In the genomic region with DNA sequence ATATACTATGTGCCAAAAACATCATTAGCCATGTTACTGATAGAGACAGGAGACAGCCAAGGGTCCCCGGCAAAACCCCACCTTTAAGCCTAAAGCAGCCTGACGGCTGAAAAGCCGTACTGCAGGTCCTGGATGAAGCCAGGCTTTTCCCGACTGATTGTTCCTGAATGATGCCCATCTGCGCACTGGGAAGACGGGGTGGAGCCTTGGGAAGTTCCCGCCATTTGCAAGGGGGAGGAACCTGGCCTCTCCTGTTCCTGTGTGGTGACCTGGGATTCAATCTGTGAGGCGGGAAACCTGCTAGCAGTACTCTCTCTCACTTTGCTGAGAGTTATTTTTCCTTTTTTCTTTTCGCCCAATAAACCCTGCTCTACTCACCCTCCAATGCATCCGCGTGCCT, we compare ENCODE assay signal across 24 cellular contexts.
"Had no signal": no experiment of that assay in that cellular context is flagged by ENCODE, and none has a peak within 500 bp of the region (broad histone marks: within the 10 kb centered on the region; RNA-seq: fewer than 3 reads in every experiment).

No MANE protein-coding gene starts in this region.

- DNase-seq: hippocampal formation; islet precursor cell; left ventricle myocardium inferior; midbrain; mucosa of descending colon; naive thymus-derived CD4-positive, alpha-beta T cell; ovary; right lobe of liver; stimulated activated CD4-positive, alpha-beta T cell treated with anti-CD3 and anti-CD28 coated beads, Interleukin-12 subunit alpha, Interleukin-12 subunit beta, amount 100 ng/mL, for 4 hours; stimulated activated CD4-positive, alpha-beta T cell treated with anti-CD3 and anti-CD28 coated beads, Interleukin-15, amount 100 ng/mL, for 24 hours; stimulated activated CD4-positive, alpha-beta T cell treated with anti-CD3 and anti-CD28 coated beads, Interleukin-2, amount 100 ng/mL, for 24 hours; stimulated activated CD4-positive, alpha-beta T cell treated with anti-CD3 and anti-CD28 coated beads, Interleukin-4, amount 100 ng/mL, for 1 hour; stimulated activated naive B cell treated with anti-CD40 and anti-IgM and Interleukin-4, amounts not matched to agents 10 μg/mL and 1 μg/mL and 100 μg/mL, for 72 hours; stimulated activated naive CD8-positive, alpha-beta T cell treated with anti-CD3 and anti-CD28 coated beads, Interleukin-15, Interleukin-2, amounts not matched to agents 100 U/mL and 50 U/mL, for 24 hours; stomach; testis; thyroid gland; transverse colon; upper lobe of left lung had no signal

- ATAC-seq: mucosa of descending colon; naive thymus-derived CD4-positive, alpha-beta T cell; natural killer cell treated with Interleukin-12 subunit alpha and Interleukin-12 subunit beta and Interleukin-15 and Interleukin-18, amount 100 ng/mL, for 72 hours; right lobe of liver; stimulated activated naive B cell treated with anti-CD40 and anti-IgM and Interleukin-4, amounts not matched to agents 10 μg/mL and 1 μg/mL and 100 μg/mL, for 72 hours; stimulated activated naive CD8-positive, alpha-beta T cell treated with anti-CD3 and anti-CD28 coated beads, Interleukin-15, Interleukin-2, amounts not matched to agents 100 U/mL and 50 U/mL, for 24 hours had no signal

- H3K27me3 ChIP-seq: ovary, right atrium auricular region, right lobe of liver, stomach, testis, thyroid gland, transverse colon, upper lobe of left lung, vagina had no signal

- H3K36me3 ChIP-seq: left ventricle myocardium inferior, ovary, right atrium auricular region, right lobe of liver, stomach, thyroid gland, transverse colon, upper lobe of left lung, vagina had no signal

- H3K9me3 ChIP-seq: left ventricle myocardium inferior, mucosa of descending colon, ovary, right atrium auricular region, right lobe of liver, stomach, testis, thyroid gland, transverse colon, upper lobe of left lung, vagina had no signal

- H3K27ac ChIP-seq: left ventricle myocardium inferior, ovary, right atrium auricular region, right lobe of liver, skin epidermis, stomach, testis, thyroid gland, transverse colon, upper lobe of left lung, vagina had no signal

- H3K4me3 ChIP-seq: left ventricle myocardium inferior, lung, mucosa of descending colon, ovary, right atrium auricular region, right lobe of liver, skin epidermis, stomach, testis, thyroid gland, transverse colon, upper lobe of left lung, vagina had no signal

- H3K4me1 ChIP-seq: left ventricle myocardium inferior, right atrium auricular region, right lobe of liver, stomach, testis, thyroid gland, transverse colon, upper lobe of left lung, vagina had no signal
